15 cellular contexts compared by ENCODE assay signal in the genomic region with DNA sequence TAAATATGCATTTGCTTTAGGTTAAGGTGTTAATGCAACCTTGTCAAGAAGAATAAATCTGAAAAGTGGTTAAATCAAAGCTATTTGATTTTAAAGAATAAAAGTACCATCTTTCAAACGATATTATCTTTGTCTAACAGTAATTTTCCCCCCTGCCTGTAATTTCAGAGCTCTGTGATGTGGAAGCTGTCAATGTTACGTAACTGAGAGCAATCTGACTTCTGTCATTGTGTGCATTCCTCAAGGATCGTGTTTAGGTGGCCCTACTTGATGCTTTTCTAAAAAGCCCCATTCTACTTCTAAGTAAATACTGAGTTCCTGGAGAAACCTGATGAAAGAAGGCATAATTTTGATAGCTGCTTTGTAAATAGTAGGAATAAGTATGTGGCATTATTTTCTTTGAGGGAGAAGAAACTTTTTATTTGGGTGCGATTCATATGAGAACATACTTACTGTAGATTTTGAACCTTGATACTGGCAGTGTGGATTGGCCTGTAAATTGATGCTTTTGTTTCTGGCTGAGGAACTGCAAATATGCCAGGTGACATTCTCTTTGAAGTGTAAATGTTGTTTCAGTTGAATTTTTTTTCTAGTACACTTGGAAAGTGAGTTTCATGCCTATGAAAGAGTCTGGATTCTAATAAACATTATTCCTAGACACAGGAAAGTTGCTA.
DNase-seq lines count a peak whose midpoint lies in the region; ATAC-seq, FAIRE-seq and TF ChIP-seq lines count a peak whose summit lies in the region.
"Had no signal": no experiment of that assay in that cellular context is flagged by ENCODE, and none has a peak within 500 bp of the region (broad histone marks: within the 10 kb centered on the region; RNA-seq: fewer than 3 reads in every experiment).

No MANE protein-coding gene starts in this region.

- H3K36me3 ChIP-seq in uterus = no peaks in the 10 kb centered on the region
- H3K36me3 ChIP-seq: BE2C had no signal

- intact Hi-C loops in activated CD4-positive, alpha-beta T cell treated with anti-CD3 and anti-CD28 coated beads, Interleukin-2, amount 10 ng/mL, durations not matched to agents 24 days and 14 days (cut with micrococcal nuclease) = loop anchor here (10.0 kb wide), 1 partner anchor 88 kb away; no protein-coding TSS in a partner anchor
- intact Hi-C loops in uterus (cut with DNase I; ENCODE audit: low total_unique reads) = no loop called here

- H3K27me3 ChIP-seq in uterus = no peaks in the 10 kb centered on the region
- H3K27me3 ChIP-seq: BE2C had no signal

- H3K27ac Mint-ChIP-seq in mesothelial cell of epicardium = peak overlapping the region; percentile 60
- no peak overlapping the region for H3K27ac Mint-ChIP-seq in activated CD4-positive, alpha-beta T cell treated with anti-CD3 and anti-CD28 coated beads, Interleukin-2, amount 10 ng/mL, durations not matched to agents 24 days and 14 days
- H3K27ac Mint-ChIP-seq: CD4-positive, alpha-beta memory T cell; IgD-negative memory B cell had no signal

- ATAC-seq in A549 = no peak

- peaks cover 30% of the 10 kb centered on the region for H3K4me1 Mint-ChIP-seq in mesothelial cell of epicardium
- no peaks in the 10 kb centered on the region for H3K4me1 Mint-ChIP-seq in activated CD4-positive, alpha-beta T cell treated with anti-CD3 and anti-CD28 coated beads, Interleukin-2, amount 10 ng/mL, durations not matched to agents 24 days and 14 days
- H3K4me1 Mint-ChIP-seq: CD4-positive, alpha-beta memory T cell; IgD-negative memory B cell had no signal

- 48% methylated on average over 4 of the region's 4 CpGs for WGBS in A549 (ENCODE audit: missing lambda C conversion rate)

- H3K27me3 Mint-ChIP-seq in mesothelial cell of epicardium (ENCODE audit: low read depth) = no peaks in the 10 kb centered on the region
- no peaks in the 10 kb centered on the region for H3K27me3 Mint-ChIP-seq in activated CD4-positive, alpha-beta T cell treated with anti-CD3 and anti-CD28 coated beads, Interleukin-2, amount 10 ng/mL, durations not matched to agents 24 days and 14 days
- H3K27me3 Mint-ChIP-seq: CD4-positive, alpha-beta memory T cell; IgD-negative memory B cell had no signal

- H3K9me3 ChIP-seq in A549 (no peaks in the 10 kb centered on the region), uterus (no peaks in the 10 kb centered on the region)
- H3K9me3 ChIP-seq: BE2C had no signal

- no peak; a peak in 1 of 5 replicates for TF ChIP-seq RAD21 in A549 (conservative IDR thresholded peaks at IDR 0.05 in 1 of 2, IDR thresholded peaks at IDR 0.05 in 1 of 2)

- CTCF ChIA-PET in A549 (lab: Yijun Ruan, JAX) = no interaction called here

- FAIRE-seq in A549 (lab: Jason Lieb, UNC) = peak; percentile 46
- FAIRE-seq: A204.1, D721Med had no signal

- TF ChIP-seq CTCF in A549 (IDR thresholded peaks at IDR 0.05) = no peak
- no peak for TF ChIP-seq CTCF in mesothelial cell of epicardium (IDR thresholded peaks at IDR 0.05; ENCODE audit: unreplicated experiment)
- no peak for TF ChIP-seq CTCF in uterus (IDR thresholded peaks at IDR 0.05)

- H3K4me3 ChIP-seq in A549 (no peak overlapping the region), uterus (no peak overlapping the region)

- POLR2A ChIA-PET in A549 (lab: Yijun Ruan, JAX) = no interaction called here

- peak in 1 of 2 experiments; percentile 37; a peak in 1 of 5 replicates for TF ChIP-seq EP300 in A549 (IDR thresholded peaks at IDR 0.05)

- H3K27ac ChIP-seq in A549 (peak overlapping the region in 1 of 2 experiments; percentile 9; a peak in 1 of 6 replicates), uterus (no peak overlapping the region)
- H3K27ac ChIP-seq: C4-2B had no signal

- H3K4me1 ChIP-seq in A549 = peaks cover 17% of the 10 kb centered on the region; the same call in 2 of the 3 replicates
- no peaks in the 10 kb centered on the region for H3K4me1 ChIP-seq in uterus
- H3K4me1 ChIP-seq: BE2C had no signal

- no peak overlapping the region for H3K4me3 Mint-ChIP-seq in mesothelial cell of epicardium
- no peak overlapping the region for H3K4me3 Mint-ChIP-seq in activated CD4-positive, alpha-beta T cell treated with anti-CD3 and anti-CD28 coated beads, Interleukin-2, amount 10 ng/mL, durations not matched to agents 24 days and 14 days
- H3K4me3 Mint-ChIP-seq: CD4-positive, alpha-beta memory T cell; IgD-negative memory B cell had no signal

- no peak for DNase-seq in A549 (ENCODE audit: low read depth in 1 of 2, low spot score in 1 of 2)
- DNase-seq in DMS53 treated with DMSO at 0.1 percent for 48 hours (lab: John Stamatoyannopoulos, UW; ENCODE audit: unreplicated experiment) = peak; percentile 25
- DNase-seq in NCI-H69 (lab: John Stamatoyannopoulos, UW) = peak; percentile 26
- no peak for DNase-seq in mesothelial cell of epicardium (ENCODE audit: low spot score in 2 of 2, unreplicated experiment in 2 of 2)
- no peak for DNase-seq in activated CD4-positive, alpha-beta T cell treated with anti-CD3 and anti-CD28 coated beads, Interleukin-2, amount 10 ng/mL, durations not matched to agents 24 days and 14 days
- DNase-seq in uterus = no peak
- DNase-seq in HuH-7.5 (ENCODE audit: low spot score) = no peak
- DNase-seq: BE2C; CD4-positive, alpha-beta memory T cell; DMS153; HCEC 1CT had no signal

- H3K36me3 Mint-ChIP-seq in mesothelial cell of epicardium = no peaks in the 10 kb centered on the region
- H3K36me3 Mint-ChIP-seq in activated CD4-positive, alpha-beta T cell treated with anti-CD3 and anti-CD28 coated beads, Interleukin-2, amount 10 ng/mL, durations not matched to agents 24 days and 14 days (ENCODE audit: low read depth) = no peaks in the 10 kb centered on the region
- H3K36me3 Mint-ChIP-seq: CD4-positive, alpha-beta memory T cell; IgD-negative memory B cell had no signal

- peak overlapping the region; percentile 6; the same call in 1 of the 3 replicates for H3K4me2 ChIP-seq in A549

- H3K9me3 Mint-ChIP-seq in mesothelial cell of epicardium = peaks cover 21% of the 10 kb centered on the region
- H3K9me3 Mint-ChIP-seq in activated CD4-positive, alpha-beta T cell treated with anti-CD3 and anti-CD28 coated beads, Interleukin-2, amount 10 ng/mL, durations not matched to agents 24 days and 14 days = no peaks in the 10 kb centered on the region

- TF ChIP-seq POLR2A in A549 (IDR thresholded peaks at IDR 0.05; ENCODE audit: low read length) = no peak
- no peak for TF ChIP-seq POLR2A in uterus (IDR thresholded peaks at IDR 0.05)

TF ChIP-seq in A549, 52 proteins besides CTCF, POLR2A, EP300 and RAD21:
- TF ChIP-seq, protein P1, sequence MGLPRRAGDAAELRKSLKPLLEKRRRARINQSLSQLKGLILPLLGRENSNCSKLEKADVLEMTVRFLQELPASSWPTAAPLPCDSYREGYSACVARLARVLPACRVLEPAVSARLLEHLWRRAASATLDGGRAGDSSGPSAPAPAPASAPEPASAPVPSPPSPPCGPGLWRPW (IDR thresholded peaks at IDR 0.05) = peak; percentile 28; the same call in 1 of the 2 replicates
- TF ChIP-seq ZSCAN20 (CRISPR knock-in tag; IDR thresholded peaks at IDR 0.05) = no peak
- no peak for TF ChIP-seq RARB (CRISPR knock-in tag; IDR thresholded peaks at IDR 0.05)
- TF ChIP-seq PBX3 (IDR thresholded peaks at IDR 0.05) = no peak
- TF ChIP-seq RNF2 (IDR thresholded peaks at IDR 0.05; ENCODE audit: borderline replicate concordance, low read depth) = no peak
- no peak for TF ChIP-seq USF2 (IDR thresholded peaks at IDR 0.05)
- TF ChIP-seq HOXB13 (CRISPR knock-in tag; IDR thresholded peaks at IDR 0.05; ENCODE audit: low read depth) = no peak
- TF ChIP-seq ZFP36 (IDR thresholded peaks at IDR 0.05; ENCODE audit: borderline replicate concordance, partially characterized antibody) = no peak
- no peak for TF ChIP-seq SMC3 (IDR thresholded peaks at IDR 0.05)
- TF ChIP-seq TFCP2L1 (CRISPR knock-in tag; IDR thresholded peaks at IDR 0.05) = no peak
- TF ChIP-seq RFX5 (IDR thresholded peaks at IDR 0.05) = no peak
- TF ChIP-seq MAZ (IDR thresholded peaks at IDR 0.05; ENCODE audit: borderline replicate concordance, low read depth, low read length) = no peak
- no peak for TF ChIP-seq NPAS2 (CRISPR knock-in tag; IDR thresholded peaks at IDR 0.05; ENCODE audit: borderline replicate concordance)
- TF ChIP-seq CBX8 (IDR thresholded peaks at IDR 0.05) = no peak
- TF ChIP-seq E2F6 (IDR thresholded peaks at IDR 0.05; ENCODE audit: borderline replicate concordance, low read depth) = no peak
- TF ChIP-seq CEBPB (IDR thresholded peaks at IDR 0.05) = peak; percentile 47 to 66; a peak in 2 of 4 replicates

Comparison
In these comparisons a context has a peak if more than half of its experiments do, and no peak if none do; other contexts are left out.
1. DNase-seq: peak in DMS53 treated with DMSO at 0.1 percent for 48 hours (single experiment) and NCI-H69 (single experiment); none in A549 (0 of 2), mesothelial cell of epicardium (0 of 2), activated CD4-positive, alpha-beta T cell treated with anti-CD3 and anti-CD28 coated beads, Interleukin-2, amount 10 ng/mL, durations not matched to agents 24 days and 14 days (single experiment), uterus (0 of 2) and HuH-7.5 (single experiment).